8 cellular contexts compared by ENCODE assay signal in the genomic region with DNA sequence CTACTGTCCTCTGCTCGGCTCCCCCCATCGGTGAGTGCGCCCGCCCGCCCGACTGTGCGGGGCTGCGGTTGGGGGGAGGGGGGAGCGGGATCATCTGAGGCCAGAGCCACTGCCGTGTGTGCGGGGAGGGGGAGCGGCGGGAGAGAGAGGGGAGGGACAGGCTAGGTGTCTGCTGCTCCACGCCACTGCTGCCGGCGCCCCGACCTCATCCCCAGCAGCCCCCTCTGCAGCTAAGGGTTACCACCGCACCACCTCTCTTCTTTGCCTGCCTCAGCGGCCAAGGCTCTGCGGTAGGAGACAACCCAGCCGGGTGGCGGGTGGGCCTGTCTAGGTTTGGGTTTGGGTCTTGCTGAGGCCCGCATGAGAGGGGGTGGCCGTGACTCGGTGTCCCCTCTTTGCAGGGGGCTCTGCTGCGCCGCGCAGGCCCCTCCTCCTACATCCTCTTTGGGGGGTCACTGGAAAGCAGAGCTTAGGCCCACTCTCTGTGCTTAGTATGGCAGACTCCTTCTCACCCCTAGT. TPM values are rescaled to one million over a fixed set of nuclear protein-coding genes. Genes with fewer than 3 reads are reported as not detected.
A peak's percentile ranks its signal among the peaks of the same experiment; 100 is the strongest.
DNase-seq lines count a peak whose midpoint lies in the region; ATAC-seq, FAIRE-seq and TF ChIP-seq lines count a peak whose summit lies in the region.

No MANE protein-coding gene starts in this region.

- in situ Hi-C loops in GM23248 (cut with MboI): no loop called here

- H3K9me3 ChIP-seq in GM23248 (ENCODE audit: low read depth): no peaks in the 10 kb centered on the region
- no peaks in the 10 kb centered on the region for H3K9me3 ChIP-seq in endocrine pancreas (ENCODE audit: control insufficient read depth, low read length)
- no peaks in the 10 kb centered on the region for H3K9me3 ChIP-seq in muscle layer of colon (ENCODE audit: low read length)

- CTCF ChIA-PET in WTC11 (lab: Charles Lee): interaction anchor here (0.7 to 4.5 kb wide), 6 partner anchors 32 to 145 kb away, joined by 3 to 58 read pairs (median 6); partner anchors contain the start of gene NRG2

- peak overlapping the region; percentile 82 for H2AFZ ChIP-seq in ACC112 (ENCODE audit: low read length, unreplicated experiment)
- H2AFZ ChIP-seq in GM23248: peak overlapping the region; percentile 65

- TF ChIP-seq CTCF in WTC11 (IDR thresholded peaks at IDR 0.05): no peak

- H3K4me1 ChIP-seq in ACC112 (ENCODE audit: control insufficient read depth, insufficient read depth, low read length, unreplicated experiment) (peaks cover 52% of the 10 kb centered on the region), GM23248 (ENCODE audit: insufficient read depth) (peaks cover 47% of the 10 kb centered on the region), endocrine pancreas (ENCODE audit: control insufficient read depth, insufficient read depth, low read length) (peaks cover 44% of the 10 kb centered on the region), muscle layer of colon (ENCODE audit: insufficient read depth, low read length) (peaks cover 55% of the 10 kb centered on the region)

- DNase-seq in GM23248: peak; percentile 39
- peak; percentile 73 for DNase-seq in WTC11 (ENCODE audit: low spot score)
- DNase-seq in urothelium cell line (ENCODE audit: low spot score): peak; percentile 14

- H4K20me1 ChIP-seq in GM23248 (ENCODE audit: insufficient read depth): peaks cover 21% of the 10 kb centered on the region; the same call in 1 of the 2 replicates

- H3K9ac ChIP-seq in GM23248: peak overlapping the region; percentile 89
- H3K9ac ChIP-seq in endocrine pancreas (ENCODE audit: control insufficient read depth, insufficient read depth, low read length): peak overlapping the region; percentile 69
- H3K9ac ChIP-seq in muscle layer of colon (ENCODE audit: low read length): peak overlapping the region; percentile 69

- H3K4me1 Mint-ChIP-seq in WTC11: peaks cover 67% of the 10 kb centered on the region

- peak overlapping the region; percentile 89 for H3K4me2 ChIP-seq in GM23248 (ENCODE audit: unreplicated experiment)

- H3K4me3 Mint-ChIP-seq in WTC11: peak overlapping the region; percentile 82

- WGBS in GM23248 (ENCODE audit: low coverage in 1 of 2, low lambda C conversion rate in 2 of 2, missing lambda C conversion rate in 2 of 2), 2 experiments: 0 to 1% methylated on average over 15 to 27 of the region's 28 CpGs

- no peak for FAIRE-seq in urothelium cell line (lab: Jason Lieb, UNC)

- H3K79me2 ChIP-seq in ACC112 (ENCODE audit: control insufficient read depth, insufficient read depth, low read length, unreplicated experiment): peaks cover 97% of the 10 kb centered on the region
- peaks cover 94% of the 10 kb centered on the region for H3K79me2 ChIP-seq in GM23248 (ENCODE audit: insufficient read depth)

- H3K9me2 ChIP-seq in GM23248 (ENCODE audit: insufficient read depth): no peaks in the 10 kb centered on the region

- H3K4me3 ChIP-seq in ACC112 (ENCODE audit: low read depth, low read length) (peak overlapping the region; percentile 94), GM23248 (peak overlapping the region; percentile 78), endocrine pancreas (ENCODE audit: control insufficient read depth, insufficient read depth, low read length) (no peak overlapping the region), muscle layer of colon (ENCODE audit: low read depth in 1 of 2, low read length in 2 of 2) (peak overlapping the region; percentile 72 to 88)

- peaks cover 23% of the 10 kb centered on the region for H3F3A ChIP-seq in GM23248 (ENCODE audit: insufficient read depth)

- H3K27me3 ChIP-seq in ACC112 (ENCODE audit: insufficient read depth, low read length) (no peaks in the 10 kb centered on the region), GM23248 (replicated peaks; ENCODE audit: insufficient read depth) (no peaks in the 10 kb centered on the region), endocrine pancreas (ENCODE audit: control insufficient read depth, insufficient read depth, low read length) (no peaks in the 10 kb centered on the region), muscle layer of colon (ENCODE audit: control insufficient read depth in 1 of 2, insufficient read depth in 2 of 2, low read length in 2 of 2) (no peaks in the 10 kb centered on the region)

- H3K27ac ChIP-seq in ACC112 (ENCODE audit: low read depth, low read length) (no peak overlapping the region), GM23248 (peak overlapping the region; percentile 69), muscle layer of colon (ENCODE audit: low read depth, low read length) (peak overlapping the region; percentile 84)

- H3K36me3 ChIP-seq in ACC112 (ENCODE audit: insufficient read depth, low read length): no peaks in the 10 kb centered on the region
- H3K36me3 ChIP-seq in GM23248 (ENCODE audit: low read depth): no peaks in the 10 kb centered on the region; the same call in 1 of the 2 replicates
- H3K36me3 ChIP-seq in endocrine pancreas (ENCODE audit: control insufficient read depth, insufficient read depth, low read length): no peaks in the 10 kb centered on the region
- H3K36me3 ChIP-seq in muscle layer of colon (ENCODE audit: insufficient read depth, low read length): no peaks in the 10 kb centered on the region

- H3K9me3 Mint-ChIP-seq in WTC11: no peaks in the 10 kb centered on the region

- ATAC-seq in WTC11: peak; percentile 23
- no peak for ATAC-seq in GM19467 (IDR thresholded peaks at IDR 0.05; ENCODE audit: unreplicated experiment)
- ATAC-seq in GM19328 (IDR thresholded peaks at IDR 0.05; ENCODE audit: unreplicated experiment): no peak

- H3K27ac Mint-ChIP-seq in WTC11: no peak overlapping the region

- H3K36me3 Mint-ChIP-seq in WTC11: no peaks in the 10 kb centered on the region

- POLR2A ChIA-PET in WTC11 (lab: Charles Lee): interaction anchor here (0.7 kb wide), 1 partner anchor 33 kb away, joined by 3 read pairs; no protein-coding TSS in a partner anchor

- peaks cover 83% of the 10 kb centered on the region for H3K27me3 Mint-ChIP-seq in WTC11 (ENCODE audit: low read depth)

TF ChIP-seq in WTC11, 78 proteins besides CTCF, POLR2A, EP300 and RAD21:
- TF ChIP-seq OVOL2 (CRISPR knock-in tag; IDR thresholded peaks at IDR 0.05; ENCODE audit: borderline replicate concordance): no peak

RNA-seq across cellular contexts. Expression of gene PURA, which starts 0.7 kb away (rescaled TPM):
- 24.2 and 30.6 TPM in 2 replicates for total RNA-seq in GM23248 (2014; rRNA removed; shearing (Covaris generic))
- polyA plus RNA-seq in GM23248 (2016; fragmentation: Nextera tagmentation; extraction: Ambion mirVana): 7.9 and 10.7 TPM in 2 replicates
- 6.0 to 9.0 TPM (median 6.4 TPM) in 3 replicates for total RNA-seq in WTC11 (2021)

RNA-seq across cellular contexts. Expression of gene IGIP, which starts 12.5 kb away (rescaled TPM):
- total RNA-seq in GM23248 (2014; rRNA removed; shearing (Covaris generic)): 13.0 and 16.3 TPM in 2 replicates
- polyA plus RNA-seq in GM23248 (2016; fragmentation: Nextera tagmentation; extraction: Ambion mirVana): 3.4 and 3.5 TPM in 2 replicates
- total RNA-seq in WTC11 (2021): 1.2 to 1.7 TPM (median 1.5 TPM) in 3 replicates

Comparison
In these comparisons a context has a peak if more than half of its experiments do, and no peak if none do; other contexts are left out.
1. DNase-seq: peak in every context shown above with its lines; median percentile 73 in WTC11; 39 in GM23248; 14 in urothelium cell line.